24 cellular contexts compared by ENCODE assay signal in the genomic region with DNA sequence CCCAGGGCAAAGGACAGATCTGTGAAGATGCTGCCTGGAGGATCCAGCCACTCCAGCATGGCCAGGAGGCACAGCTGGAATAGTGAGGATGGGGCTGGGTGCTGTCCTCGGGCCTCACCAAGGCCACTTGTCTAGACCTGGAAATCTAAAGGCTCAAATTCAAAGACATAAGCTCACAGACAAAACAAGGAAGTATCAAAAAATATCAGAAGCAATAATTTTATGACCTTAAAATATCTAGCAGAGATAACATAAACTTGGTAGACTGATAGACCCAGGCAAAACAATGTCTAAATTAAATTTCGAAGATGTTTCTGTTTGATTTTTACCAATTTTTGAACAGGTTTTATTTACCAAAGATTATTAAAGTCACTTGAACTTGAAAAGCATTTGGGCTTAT. TPM values are rescaled to one million over a fixed set of nuclear protein-coding genes. Genes with fewer than 3 reads are reported as not detected.
"Had no signal": no experiment of that assay in that cellular context is flagged by ENCODE, and none has a peak within 500 bp of the region (broad histone marks: within the 10 kb centered on the region; RNA-seq: fewer than 3 reads in every experiment).

No MANE protein-coding gene starts in this region.

- H3K4me1 ChIP-seq: left ventricle myocardium inferior, right atrium auricular region, right lobe of liver, tibial nerve, upper lobe of left lung, vagina had no signal

- H3K36me3 ChIP-seq: left ventricle myocardium inferior, ovary, right atrium auricular region, right lobe of liver, tibial nerve, upper lobe of left lung, vagina had no signal

- FAIRE-seq: islet of Langerhans had no signal

- H3K9me3 ChIP-seq: right lobe of liver, vagina had no signal

- H3K27me3 ChIP-seq: ovary, right atrium auricular region, right lobe of liver, tibial nerve, upper lobe of left lung, vagina had no signal

- DNase-seq: hypothalamus; immature natural killer cell; left ventricle myocardium inferior; mesendoderm; naive B cell; natural killer cell; ovary; right lobe of liver; stimulated activated CD4-positive, alpha-beta T cell treated with anti-CD3 and anti-CD28 coated beads, Interleukin-1b, Interleukin-23, amount 100 ng/mL, for 48 hours; stimulated activated CD4-positive, alpha-beta T cell treated with anti-CD3 and anti-CD28 coated beads, Interleukin-2, amount 100 ng/mL, for 48 hours; stimulated activated CD4-positive, alpha-beta T cell treated with anti-CD3 and anti-CD28 coated beads, Interleukin-4, amount 100 ng/mL, for 4 hours; stimulated activated CD8-positive, alpha-beta memory T cell treated with anti-CD3 and anti-CD28 coated beads, Interleukin-4, amount 100 ng/mL, for 48 hours; stimulated activated naive CD4-positive, alpha-beta T cell treated with Interleukin-2 at 50 U/mL for 16 hours; stimulated activated naive CD8-positive, alpha-beta T cell treated with anti-CD3 and anti-CD28 coated beads, Interleukin-15, amount 100 ng/mL, for 72 hours; substantia nigra; upper lobe of left lung had no signal

- H3K27ac ChIP-seq: left ventricle myocardium inferior, ovary, right atrium auricular region, right lobe of liver, tibial nerve, upper lobe of left lung, vagina had no signal

- H3K4me3 ChIP-seq: left ventricle myocardium inferior, lung, ovary, right atrium auricular region, right lobe of liver, smooth muscle cell, tibial nerve, upper lobe of left lung, vagina had no signal

RNA-seq across cellular contexts. Expression of a gene that starts 22.6 kb away (rescaled TPM):
- total RNA-seq: temporal lobe had no signal
- polyA plus RNA-seq: neural cell had no signal
